In the genomic region with DNA sequence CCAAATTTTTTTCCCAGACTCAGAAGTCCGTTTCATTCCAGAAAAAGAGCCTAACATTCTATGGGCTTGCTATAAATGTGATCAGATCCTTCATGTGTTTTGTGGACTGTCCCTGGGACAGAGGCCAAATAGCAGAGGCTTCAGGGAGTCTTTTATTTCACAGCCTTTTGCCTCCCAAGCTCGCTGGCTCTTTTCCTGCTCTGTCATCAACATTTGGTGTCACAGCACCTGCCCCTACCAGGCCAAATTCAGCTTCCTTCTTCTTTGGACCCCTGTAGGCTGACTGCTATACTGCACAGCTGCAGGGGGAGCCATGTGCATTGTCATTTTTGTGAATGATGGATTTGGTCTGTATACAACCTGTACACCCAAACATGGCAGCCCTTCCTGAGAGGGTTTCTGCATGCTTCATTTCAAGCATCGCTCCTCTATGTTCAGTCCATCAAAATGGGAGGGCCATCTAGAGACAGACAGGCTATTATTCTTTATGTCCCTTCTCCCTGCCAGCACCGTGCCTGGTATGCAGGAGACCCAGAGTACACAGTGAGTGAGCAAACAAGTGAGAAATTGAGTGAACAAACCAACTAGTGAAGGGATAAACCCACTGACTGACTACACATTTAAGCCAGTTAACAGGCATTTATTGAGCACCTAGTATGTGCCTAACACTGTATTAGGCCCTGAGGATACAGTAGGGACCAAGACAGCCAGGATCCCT, we compare ENCODE assay signal across 11 cellular contexts. TPM values are rescaled to one million over a fixed set of nuclear protein-coding genes. Genes with fewer than 3 reads are reported as not detected.
DNase-seq lines count a peak whose midpoint lies in the region; ATAC-seq and TF ChIP-seq lines count a peak whose summit lies in the region.
"Had no signal": no experiment of that assay in that cellular context is flagged by ENCODE, and none has a peak within 500 bp of the region (broad histone marks: within the 10 kb centered on the region; RNA-seq: fewer than 3 reads in every experiment).

No MANE protein-coding gene starts in this region.

- BruUV-seq in HCT116 (replicated peaks; lab: Mats Ljungman, UMichigan): no TSS peak

- no peaks in the 10 kb centered on the region for H3K9me3 ChIP-seq in HCT116 (ENCODE audit: control insufficient read depth in 1 of 2, insufficient read depth in 1 of 2, low read depth in 1 of 2, low read length in 2 of 2)
- no peaks in the 10 kb centered on the region for H3K9me3 ChIP-seq in esophagus muscularis mucosa
- H3K9me3 ChIP-seq: transverse colon had no signal

- H3K36me3 Mint-ChIP-seq in osteocyte (ENCODE audit: unreplicated experiment): peaks cover 5% of the 10 kb centered on the region

- WGBS in esophagus muscularis mucosa: 83% methylated on average over 4 of the region's 4 CpGs

- intact Hi-C loops in HCT116 (cut with micrococcal nuclease): no loop called here
- intact Hi-C loops in esophagus muscularis mucosa (cut with DNase I): no loop called here

- DNase-seq in HCT116 (ENCODE audit: low read depth, low spot score) (no peak), astrocyte of the cerebellum (ENCODE audit: low read depth) (no peak), osteocyte (ENCODE audit: extremely low spot score, unreplicated experiment) (peak; percentile 54), esophagus muscularis mucosa (ENCODE audit: extremely low spot score) (no peak), HuH-7.5 (ENCODE audit: low spot score) (no peak)
- no peak for DNase-seq in activated naive CD4-positive, alpha-beta T cell (lab: John Stamatoyannopoulos, UW)
- DNase-seq: activated T-cell treated with anti-CD3 and anti-CD28 coated beads, Interleukin-2, amount 50 U/mL, for 48 hours; NCI-H1436 treated with DMSO at 0.1 percent for 48 hours; transverse colon had no signal

- RAD21 ChIA-PET in HCT116 (lab: Charles Lee; ENCODE audit: low non-redundant PET in 1 of 2, low total read pairs in 2 of 2, uncharacterized antibody in 2 of 2, unreplicated experiment in 2 of 2): no interaction called here

- H2AFZ ChIP-seq in HCT116 (ENCODE audit: low read depth, low read length, poor library complexity, severe bottlenecking): no peak overlapping the region

- H3K4me3 ChIP-seq in HCT116 (replicated peaks in 1 of 2; ENCODE audit: low read depth in 1 of 2, low read length in 2 of 2) (no peak overlapping the region), astrocyte of the cerebellum (ENCODE audit: low read depth, low read length) (no peak overlapping the region), esophagus muscularis mucosa (no peak overlapping the region)
- H3K4me3 ChIP-seq: lung, transverse colon had no signal

- no peak overlapping the region for H3K4me2 ChIP-seq in HCT116 (ENCODE audit: low read length)

- no peaks in the 10 kb centered on the region for H3K9me3 Mint-ChIP-seq in osteocyte (ENCODE audit: unreplicated experiment)
- H3K9me3 Mint-ChIP-seq: central memory CD8-positive, alpha-beta T cell had no signal

- H3K27me3 ChIP-seq in HCT116 (ENCODE audit: insufficient read depth, low read length) (no peaks in the 10 kb centered on the region), esophagus muscularis mucosa (no peaks in the 10 kb centered on the region)
- H3K27me3 ChIP-seq: transverse colon had no signal

- H3K9ac ChIP-seq in HCT116 (ENCODE audit: low read length): no peak overlapping the region

- no peaks in the 10 kb centered on the region for H3K4me1 ChIP-seq in HCT116 (ENCODE audit: control insufficient read depth in 1 of 2, insufficient read depth in 2 of 2, low read length in 2 of 2)
- no peaks in the 10 kb centered on the region for H3K4me1 ChIP-seq in esophagus muscularis mucosa
- H3K4me1 ChIP-seq: transverse colon had no signal

- H3K79me2 ChIP-seq in HCT116 (ENCODE audit: insufficient read depth, low read length): no peaks in the 10 kb centered on the region

- peak; percentile 79 for ATAC-seq in HCT116

- no peak overlapping the region for H3K27ac ChIP-seq in HCT116 (ENCODE audit: low read depth, low read length)
- H3K27ac ChIP-seq in esophagus muscularis mucosa (replicated peaks in 1 of 4): no peak overlapping the region
- H3K27ac ChIP-seq: transverse colon had no signal

- no peak for TF ChIP-seq RAD21 in HCT116 (IDR thresholded peaks at IDR 0.05; ENCODE audit: low read depth)

- H3K4me3 Mint-ChIP-seq in osteocyte (ENCODE audit: unreplicated experiment): no peak overlapping the region
- H3K4me3 Mint-ChIP-seq: central memory CD8-positive, alpha-beta T cell had no signal

- POLR2A ChIA-PET in HCT116 (lab: Charles Lee): no interaction called here

- peaks cover 0 to 3% of the 10 kb centered on the region in 2 experiments; a peak in 2 of 4 replicates for H3K36me3 ChIP-seq in HCT116 (ENCODE audit: control insufficient read depth in 1 of 2, insufficient read depth in 2 of 2, low read length in 2 of 2)
- peaks cover 8 to 57% (median 16%) of the 10 kb centered on the region in 4 donors for H3K36me3 ChIP-seq in esophagus muscularis mucosa

- no peak overlapping the region for H3K27ac Mint-ChIP-seq in osteocyte (ENCODE audit: unreplicated experiment)

- H4K20me1 ChIP-seq in HCT116 (ENCODE audit: insufficient read depth): no peaks in the 10 kb centered on the region

- peak in 2 of 3 experiments; percentile 31 to 33; a peak in 2 of 6 replicates for TF ChIP-seq CTCF in HCT116 (IDR thresholded peaks at IDR 0.05 in 2 of 3, conservative IDR thresholded peaks at IDR 0.05 in 1 of 3; ENCODE audit: borderline replicate concordance in 1 of 3, insufficient read depth in 1 of 3, low read depth in 2 of 3, low read length in 2 of 3)
- TF ChIP-seq CTCF in astrocyte of the cerebellum (IDR thresholded peaks at IDR 0.05; ENCODE audit: low read depth, low read length, missing control alignments): peak; percentile 16
- no peak for TF ChIP-seq CTCF in osteocyte (IDR thresholded peaks at IDR 0.05)
- no peak for TF ChIP-seq CTCF in esophagus muscularis mucosa (IDR thresholded peaks at IDR 0.05)

- CTCF ChIA-PET in HCT116 (lab: Charles Lee): interaction anchor here (1.0 kb wide), 1 partner anchor 100 kb away, joined by 3 read pairs; no protein-coding TSS in a partner anchor

- in situ Hi-C loops in astrocyte of the cerebellum (cut with HindIII; ENCODE audit: low sequenced_read_pairs): loop anchor here (5.0 kb wide), 1 partner anchor 96 kb away; no protein-coding TSS in a partner anchor

- no peak for TF ChIP-seq POLR2A in HCT116 (IDR thresholded peaks at IDR 0.05; ENCODE audit: borderline replicate concordance, extremely low read depth, insufficient read depth, insufficient read length)
- TF ChIP-seq POLR2A in esophagus muscularis mucosa (IDR thresholded peaks at IDR 0.05; ENCODE audit: low read depth): no peak

- H3K27me3 Mint-ChIP-seq in osteocyte (ENCODE audit: unreplicated experiment): no peaks in the 10 kb centered on the region
- H3K27me3 Mint-ChIP-seq: central memory CD8-positive, alpha-beta T cell had no signal

- H3K9me2 ChIP-seq in HCT116 (ENCODE audit: insufficient read depth): no peaks in the 10 kb centered on the region

- no peaks in the 10 kb centered on the region for H3K4me1 Mint-ChIP-seq in osteocyte (ENCODE audit: unreplicated experiment)
- H3K4me1 Mint-ChIP-seq: central memory CD8-positive, alpha-beta T cell had no signal

- no peak for TF ChIP-seq EP300 in esophagus muscularis mucosa (IDR thresholded peaks at IDR 0.05)

TF ChIP-seq in HCT116, 20 proteins besides CTCF, POLR2A, EP300 and RAD21 (continues in another document):
- TF ChIP-seq ATF3 (IDR thresholded peaks at IDR 0.05) (no peak), CEBPB (IDR thresholded peaks at IDR 0.05; ENCODE audit: low read depth) (no peak), EZH2 (IDR thresholded peaks at IDR 0.05) (no peak), ZBTB33 (IDR thresholded peaks at IDR 0.05; ENCODE audit: extremely low read depth, insufficient replicate concordance, low read length) (no peak)

RNA-seq across cellular contexts. Expression of gene RPP14, which starts 17.9 kb away (rescaled TPM):
- 22.4 TPM for total RNA-seq in HCT116 (2021; ENCODE audit: unreplicated experiment)
- polyA plus RNA-seq in HCT116 (2012): 9.2 and 11.1 TPM in 2 replicates
- total RNA-seq in osteocyte: 14.2 and 17.9 TPM in 2 replicates
- 10 to 100 TPM in 3 of 4 donors, 1 to 10 TPM in 1; 9.1 to 16.0 (median 10.4) TPM for total RNA-seq in esophagus muscularis mucosa

RNA-seq across cellular contexts. Expression of gene HTD2, which starts 18.1 kb away (rescaled TPM):
- 13.5 TPM for total RNA-seq in HCT116 (2021; ENCODE audit: unreplicated experiment)
- polyA plus RNA-seq in HCT116 (2012): 4.9 and 6.0 TPM in 2 replicates
- 3.2 and 7.7 TPM in 2 replicates for total RNA-seq in osteocyte
- total RNA-seq in esophagus muscularis mucosa: 10 to 100 TPM in 2 of 4 donors, 1 to 10 TPM in 2; 7.5 to 12.3 (median 10.4) TPM

RNA-seq across cellular contexts. Expression of gene PXK, which starts 44.5 kb away (rescaled TPM):
- total RNA-seq in HCT116 (2021; ENCODE audit: unreplicated experiment): 10.2 TPM
- 6.3 and 8.5 TPM in 2 replicates for polyA plus RNA-seq in HCT116 (2012)
- 37.0 and 39.1 TPM in 2 replicates for total RNA-seq in osteocyte
- 10 to 100 TPM; 28.2 to 35.3 (median 30.3) TPM for total RNA-seq in esophagus muscularis mucosa

RNA-seq across cellular contexts. Expression of gene ABHD6, which starts 50.6 kb away (rescaled TPM):
- 12.7 TPM for total RNA-seq in HCT116 (2021; ENCODE audit: unreplicated experiment)
- 6.3 and 7.8 TPM in 2 replicates for polyA plus RNA-seq in HCT116 (2012)
- 7.4 and 7.8 TPM in 2 replicates for total RNA-seq in osteocyte
- 10 to 100 TPM; 13.1 to 20.3 (median 17.9) TPM for total RNA-seq in esophagus muscularis mucosa

Comparison
In these comparisons a context has a peak if more than half of its experiments do, and no peak if none do; other contexts are left out.
1. CTCF ChIP-seq: peak in HCT116 (2 of 3) and astrocyte of the cerebellum (single experiment); none in osteocyte (single experiment) and esophagus muscularis mucosa (0 of 3).